Comparison of ENCODE assay signal across 22 cellular contexts in the genomic region with DNA sequence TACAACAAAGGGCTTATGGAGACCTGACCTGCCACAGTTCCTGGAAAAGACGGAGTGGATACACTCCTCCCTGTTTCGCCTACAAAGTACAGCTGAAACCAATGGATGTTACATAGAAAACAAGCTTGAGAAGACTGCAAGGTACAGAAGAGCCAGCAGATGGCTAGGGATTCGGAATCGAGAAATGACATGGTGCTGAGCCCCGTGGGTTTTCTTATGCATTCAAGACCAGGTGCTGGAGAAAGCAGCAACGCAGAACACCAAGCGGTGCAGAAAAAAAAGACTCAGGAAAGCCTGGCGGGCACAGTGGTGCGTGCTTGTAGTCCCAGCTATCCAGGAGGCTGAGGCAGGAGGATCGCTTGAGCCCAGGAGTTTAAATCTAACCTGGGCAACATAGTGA. TPM values are rescaled to one million over a fixed set of nuclear protein-coding genes. Genes with fewer than 3 reads are reported as not detected.
DNase-seq lines count a peak whose midpoint lies in the region; ATAC-seq and TF ChIP-seq lines count a peak whose summit lies in the region.
"Had no signal": no experiment of that assay in that cellular context is flagged by ENCODE, and none has a peak within 500 bp of the region (broad histone marks: within the 10 kb centered on the region; RNA-seq: fewer than 3 reads in every experiment).

No MANE protein-coding gene starts in this region.

- no peaks in the 10 kb centered on the region for H3K27me3 Mint-ChIP-seq in T-helper 17 cell
- H3K27me3 Mint-ChIP-seq: activated naive CD8-positive, alpha-beta T cell; CD4-positive, alpha-beta memory T cell; IgD-negative memory B cell; progenitor cell of endocrine pancreas; stimulated activated naive CD8-positive, alpha-beta T cell treated with anti-CD3 and anti-CD28 coated beads, Interleukin-15, Interleukin-2, amounts not matched to agents 100 ng/mL and 50 ng/mL, for 24 hours had no signal

- ATAC-seq in SK-N-SH treated with all-trans-retinoic acid at 6 μM for 48 hours (peak; percentile 86), T-helper 17 cell (no peak)
- ATAC-seq: activated CD8-positive, alpha-beta memory T cell treated with anti-CD3 and anti-CD28 coated beads, Interleukin-2, amount 10 ng/mL, durations not matched to agents 7 days and 5 days; left lung had no signal

- no peaks in the 10 kb centered on the region for H3K9me3 ChIP-seq in T-helper 17 cell (ENCODE audit: control insufficient read depth, low read length, poor library complexity, severe bottlenecking)
- H3K9me3 ChIP-seq: colonic mucosa, left lung, transverse colon had no signal

- DNase-seq in ELF-1 (ENCODE audit: low read depth, low spot score) (peak; percentile 32), HT-29 (ENCODE audit: low spot score) (peak; percentile 24), NCI-H446 (lab: John Stamatoyannopoulos, UW) (no peak), T-helper 17 cell (no peak)
- no peak for DNase-seq in central memory CD4-positive, alpha-beta T cell
- DNase-seq: activated CD4-positive, alpha-beta T cell treated with anti-CD3 and anti-CD28 coated beads for 4 hours; activated CD8-positive, alpha-beta memory T cell treated with anti-CD3 and anti-CD28 coated beads, Interleukin-2, amount 10 ng/mL, durations not matched to agents 7 days and 5 days; CD4-positive, alpha-beta memory T cell; colonic mucosa; DMS79 treated with DMSO at 0.1 percent for 48 hours; HFFc6; left lung; NCI-H187; NCI-H510A treated with DMSO at 0.1 percent for 48 hours; nephron progenitor cell; transverse colon had no signal

- no peak overlapping the region for H3K4me3 Mint-ChIP-seq in T-helper 17 cell
- H3K4me3 Mint-ChIP-seq: activated CD8-positive, alpha-beta memory T cell treated with anti-CD3 and anti-CD28 coated beads, Interleukin-2, amount 10 ng/mL, durations not matched to agents 7 days and 5 days; activated naive CD8-positive, alpha-beta T cell; CD4-positive, alpha-beta memory T cell; HFFc6; IgD-negative memory B cell; nephron progenitor cell; stimulated activated naive CD8-positive, alpha-beta T cell treated with anti-CD3 and anti-CD28 coated beads, Interleukin-15, Interleukin-2, amounts not matched to agents 100 ng/mL and 50 ng/mL, for 24 hours had no signal

- H3K4me1 Mint-ChIP-seq in T-helper 17 cell = no peaks in the 10 kb centered on the region
- H3K4me1 Mint-ChIP-seq: activated CD8-positive, alpha-beta memory T cell treated with anti-CD3 and anti-CD28 coated beads, Interleukin-2, amount 10 ng/mL, durations not matched to agents 7 days and 5 days; CD4-positive, alpha-beta memory T cell; nephron progenitor cell had no signal

- no peak overlapping the region for H3K27ac Mint-ChIP-seq in T-helper 17 cell
- H3K27ac Mint-ChIP-seq: activated CD8-positive, alpha-beta memory T cell treated with anti-CD3 and anti-CD28 coated beads, Interleukin-2, amount 10 ng/mL, durations not matched to agents 7 days and 5 days; activated naive CD8-positive, alpha-beta T cell; CD4-positive, alpha-beta memory T cell; HFFc6; IgD-negative memory B cell; nephron progenitor cell; progenitor cell of endocrine pancreas; stimulated activated naive CD8-positive, alpha-beta T cell treated with anti-CD3 and anti-CD28 coated beads, Interleukin-15, Interleukin-2, amounts not matched to agents 100 ng/mL and 50 ng/mL, for 24 hours had no signal

- H3K36me3 Mint-ChIP-seq in T-helper 17 cell (ENCODE audit: low read depth) = no peaks in the 10 kb centered on the region
- H3K36me3 Mint-ChIP-seq: activated CD8-positive, alpha-beta memory T cell treated with anti-CD3 and anti-CD28 coated beads, Interleukin-2, amount 10 ng/mL, durations not matched to agents 7 days and 5 days; activated naive CD8-positive, alpha-beta T cell; CD4-positive, alpha-beta memory T cell; IgD-negative memory B cell had no signal

TF ChIP-seq in SK-N-SH treated with all-trans-retinoic acid at 6 μM for 48 hours, 23 proteins besides CTCF, POLR2A, EP300 and RAD21 (continues in another document):
- TF ChIP-seq, protein P1, sequence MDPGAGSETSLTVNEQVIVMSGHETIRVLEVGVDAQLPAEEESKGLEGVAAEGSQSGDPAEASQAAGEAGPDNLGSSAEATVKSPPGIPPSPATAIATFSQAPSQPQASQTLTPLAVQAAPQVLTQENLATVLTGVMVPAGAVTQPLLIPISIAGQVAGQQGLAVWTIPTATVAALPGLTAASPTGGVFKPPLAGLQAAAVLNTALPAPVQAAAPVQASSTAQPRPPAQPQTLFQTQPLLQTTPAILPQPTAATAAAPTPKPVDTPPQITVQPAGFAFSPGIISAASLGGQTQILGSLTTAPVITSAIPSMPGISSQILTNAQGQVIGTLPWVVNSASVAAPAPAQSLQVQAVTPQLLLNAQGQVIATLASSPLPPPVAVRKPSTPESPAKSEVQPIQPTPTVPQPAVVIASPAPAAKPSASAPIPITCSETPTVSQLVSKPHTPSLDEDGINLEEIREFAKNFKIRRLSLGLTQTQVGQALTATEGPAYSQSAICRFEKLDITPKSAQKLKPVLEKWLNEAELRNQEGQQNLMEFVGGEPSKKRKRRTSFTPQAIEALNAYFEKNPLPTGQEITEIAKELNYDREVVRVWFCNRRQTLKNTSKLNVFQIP (CRISPR knock-in tag; IDR thresholded peaks at IDR 0.05; ENCODE audit: borderline replicate concordance, low read depth) = no peak
- no peak for TF ChIP-seq ISL1 (CRISPR knock-in tag; IDR thresholded peaks at IDR 0.05)
- no peak for TF ChIP-seq ZNF565 (CRISPR knock-in tag; conservative IDR thresholded peaks at IDR 0.05; ENCODE audit: low read depth)
- TF ChIP-seq CREB5 (CRISPR knock-in tag; IDR thresholded peaks at IDR 0.05; ENCODE audit: low read depth) = no peak
- TF ChIP-seq TOX (CRISPR knock-in tag; IDR thresholded peaks at IDR 0.05; ENCODE audit: borderline replicate concordance) = no peak
- no peak for TF ChIP-seq BACH2 (CRISPR knock-in tag; IDR thresholded peaks at IDR 0.05; ENCODE audit: borderline replicate concordance)
- TF ChIP-seq PATZ1 (CRISPR knock-in tag; IDR thresholded peaks at IDR 0.05; ENCODE audit: borderline replicate concordance) = no peak
- TF ChIP-seq, protein P2, sequence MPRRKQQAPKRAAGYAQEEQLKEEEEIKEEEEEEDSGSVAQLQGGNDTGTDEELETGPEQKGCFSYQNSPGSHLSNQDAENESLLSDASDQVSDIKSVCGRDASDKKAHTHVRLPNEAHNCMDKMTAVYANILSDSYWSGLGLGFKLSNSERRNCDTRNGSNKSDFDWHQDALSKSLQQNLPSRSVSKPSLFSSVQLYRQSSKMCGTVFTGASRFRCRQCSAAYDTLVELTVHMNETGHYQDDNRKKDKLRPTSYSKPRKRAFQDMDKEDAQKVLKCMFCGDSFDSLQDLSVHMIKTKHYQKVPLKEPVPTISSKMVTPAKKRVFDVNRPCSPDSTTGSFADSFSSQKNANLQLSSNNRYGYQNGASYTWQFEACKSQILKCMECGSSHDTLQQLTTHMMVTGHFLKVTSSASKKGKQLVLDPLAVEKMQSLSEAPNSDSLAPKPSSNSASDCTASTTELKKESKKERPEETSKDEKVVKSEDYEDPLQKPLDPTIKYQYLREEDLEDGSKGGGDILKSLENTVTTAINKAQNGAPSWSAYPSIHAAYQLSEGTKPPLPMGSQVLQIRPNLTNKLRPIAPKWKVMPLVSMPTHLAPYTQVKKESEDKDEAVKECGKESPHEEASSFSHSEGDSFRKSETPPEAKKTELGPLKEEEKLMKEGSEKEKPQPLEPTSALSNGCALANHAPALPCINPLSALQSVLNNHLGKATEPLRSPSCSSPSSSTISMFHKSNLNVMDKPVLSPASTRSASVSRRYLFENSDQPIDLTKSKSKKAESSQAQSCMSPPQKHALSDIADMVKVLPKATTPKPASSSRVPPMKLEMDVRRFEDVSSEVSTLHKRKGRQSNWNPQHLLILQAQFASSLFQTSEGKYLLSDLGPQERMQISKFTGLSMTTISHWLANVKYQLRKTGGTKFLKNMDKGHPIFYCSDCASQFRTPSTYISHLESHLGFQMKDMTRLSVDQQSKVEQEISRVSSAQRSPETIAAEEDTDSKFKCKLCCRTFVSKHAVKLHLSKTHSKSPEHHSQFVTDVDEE (CRISPR knock-in tag; IDR thresholded peaks at IDR 0.05) = no peak
- TF ChIP-seq ZC3H10 (CRISPR knock-in tag; IDR thresholded peaks at IDR 0.05) = no peak
- no peak for TF ChIP-seq ESRRG (CRISPR knock-in tag; IDR thresholded peaks at IDR 0.05)
- no peak for TF ChIP-seq ZFP30 (CRISPR knock-in tag; IDR thresholded peaks at IDR 0.05)

RNA-seq across cellular contexts. Expression of gene TIMM17B, which starts 13.8 kb away (rescaled TPM):
- 127 and 148 TPM in 2 replicates for total RNA-seq in HT-29 (2014; rRNA removed; shearing (Covaris generic))
- 10 to 100 TPM; 33.6 to 41.9 TPM for total RNA-seq in T-helper 17 cell

RNA-seq across cellular contexts. Expression of gene PQBP1, which starts 14.0 kb away (rescaled TPM):
- total RNA-seq in HT-29 (2014; rRNA removed; shearing (Covaris generic)) = 86.3 and 97.5 TPM in 2 replicates
- 10 to 100 TPM; 66.7 to 68.8 TPM for total RNA-seq in T-helper 17 cell

RNA-seq across cellular contexts. Expression of gene SLC35A2, which starts 27.7 kb away (rescaled TPM):
- total RNA-seq in HT-29 (2014; rRNA removed; shearing (Covaris generic)) = 66.8 and 75.0 TPM in 2 replicates
- total RNA-seq in T-helper 17 cell = 10 to 100 TPM; 34.8 to 50.7 TPM

RNA-seq across cellular contexts. Expression of gene PIM2, which starts 35.1 kb away (rescaled TPM):
- total RNA-seq in HT-29 (2014; rRNA removed; shearing (Covaris generic)) = 13.4 and 14.9 TPM in 2 replicates
- total RNA-seq in T-helper 17 cell = 100 to 1,000 TPM; 301 to 481 TPM

RNA-seq across cellular contexts. Expression of gene PCSK1N, which starts 48.3 kb away (rescaled TPM):
- total RNA-seq in HT-29 (2014; rRNA removed; shearing (Covaris generic)) = not detected in 2 replicates
- total RNA-seq in T-helper 17 cell = 10 to 100 TPM in 1 of 2 donors, 1 to 10 TPM in 1; 9.6 to 14.2 TPM
- total RNA-seq: HFFc6, skeletal muscle tissue had no signal

Comparison
In these comparisons a context has a peak if more than half of its experiments do, and no peak if none do; other contexts are left out.
1. DNase-seq: peak in ELF-1 (single experiment) and HT-29 (single experiment); none in NCI-H446 (0 of 2), T-helper 17 cell (0 of 3) and central memory CD4-positive, alpha-beta T cell (single experiment).